8 cellular contexts compared by ENCODE assay signal in the genomic region with DNA sequence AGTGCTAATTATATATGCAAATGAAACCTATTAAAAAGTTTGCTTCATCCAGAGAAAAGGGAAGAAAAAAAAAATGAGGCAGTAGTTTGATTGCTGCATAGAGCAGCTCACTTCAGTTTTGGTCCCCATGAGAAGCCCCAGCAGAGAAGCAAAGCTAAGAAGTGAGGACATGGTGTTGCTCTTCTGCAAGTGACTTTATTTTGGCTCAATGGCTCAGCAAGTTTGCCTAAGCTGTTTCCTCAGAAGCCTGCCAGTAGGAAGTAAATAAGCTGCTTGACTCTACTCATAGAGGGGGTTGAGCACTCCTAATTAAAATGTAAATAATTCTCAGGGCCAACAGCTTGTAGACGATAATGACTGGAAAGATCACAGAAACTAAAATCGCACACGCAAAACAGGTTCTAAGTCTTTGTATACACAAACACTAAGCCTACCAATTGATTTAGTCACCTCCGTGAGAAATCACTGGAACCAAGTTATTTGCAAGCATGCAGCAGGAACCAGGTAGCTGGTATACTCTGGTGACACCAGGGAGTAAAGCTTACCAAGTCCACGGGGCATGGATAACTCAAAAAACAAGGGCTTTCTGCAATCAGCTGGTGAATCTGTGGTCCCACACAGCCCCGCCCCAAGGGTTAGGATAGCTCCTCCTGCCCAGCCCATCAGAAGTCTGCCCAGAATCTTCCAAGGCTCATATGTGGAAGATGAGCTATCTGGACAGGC.
DNase-seq lines count a peak whose midpoint lies in the region; ATAC-seq, FAIRE-seq and TF ChIP-seq lines count a peak whose summit lies in the region.

No MANE protein-coding gene starts in this region.

- H3K9me3 ChIP-seq in muscle layer of duodenum (ENCODE audit: control insufficient read depth in 1 of 2, low read length in 2 of 2): no peaks in the 10 kb centered on the region

- H3K4me3 ChIP-seq in muscle layer of duodenum (ENCODE audit: low read depth in 1 of 2, low read length in 2 of 2): no peak overlapping the region

- no peak for ATAC-seq in HG02571 (IDR thresholded peaks at IDR 0.05; ENCODE audit: unreplicated experiment)

- no peaks in the 10 kb centered on the region for H3K36me3 Mint-ChIP-seq in activated naive CD8-positive, alpha-beta T cell

- H3K27ac ChIP-seq in 22Rv1 (peak overlapping the region; percentile 70), muscle layer of duodenum (ENCODE audit: low read length) (peak overlapping the region; percentile 41)

- FAIRE-seq in GM18507 (lab: Jason Lieb, UNC): peak; percentile 36

- DNase-seq in GM18507 (ENCODE audit: extremely low spot score, insufficient read length, low read depth): no peak
- peak; percentile 36 for DNase-seq in HK-2 (ENCODE audit: unreplicated experiment)
- DNase-seq in central memory CD4-positive, alpha-beta T cell: no peak
- no peak for DNase-seq in amygdala (lab: John Stamatoyannopoulos, UW)

- H3K27me3 Mint-ChIP-seq in activated naive CD8-positive, alpha-beta T cell: no peaks in the 10 kb centered on the region

- no peak for TF ChIP-seq CTCF in 22Rv1 (IDR thresholded peaks at IDR 0.05)

- H3K4me1 ChIP-seq in muscle layer of duodenum (ENCODE audit: control insufficient read depth in 1 of 2, insufficient read depth in 2 of 2, low read length in 2 of 2): peaks cover 0 to 8% of the 10 kb centered on the region in 2 donors

- H3K4me1 Mint-ChIP-seq in activated naive CD8-positive, alpha-beta T cell (ENCODE audit: low read depth): peaks cover 54% of the 10 kb centered on the region

- no peaks in the 10 kb centered on the region for H3K36me3 ChIP-seq in muscle layer of duodenum (ENCODE audit: control insufficient read depth in 1 of 2, insufficient read depth in 2 of 2, low read length in 2 of 2)

- H3K9me3 Mint-ChIP-seq in activated naive CD8-positive, alpha-beta T cell (ENCODE audit: low read depth): no peaks in the 10 kb centered on the region

- H3K4me3 Mint-ChIP-seq in activated naive CD8-positive, alpha-beta T cell: peak overlapping the region; percentile 73

- H3K27ac Mint-ChIP-seq in activated naive CD8-positive, alpha-beta T cell: peak overlapping the region; percentile 96

- H3K27me3 ChIP-seq in muscle layer of duodenum (ENCODE audit: low read depth, low read length): no peaks in the 10 kb centered on the region
